In the genomic region with DNA sequence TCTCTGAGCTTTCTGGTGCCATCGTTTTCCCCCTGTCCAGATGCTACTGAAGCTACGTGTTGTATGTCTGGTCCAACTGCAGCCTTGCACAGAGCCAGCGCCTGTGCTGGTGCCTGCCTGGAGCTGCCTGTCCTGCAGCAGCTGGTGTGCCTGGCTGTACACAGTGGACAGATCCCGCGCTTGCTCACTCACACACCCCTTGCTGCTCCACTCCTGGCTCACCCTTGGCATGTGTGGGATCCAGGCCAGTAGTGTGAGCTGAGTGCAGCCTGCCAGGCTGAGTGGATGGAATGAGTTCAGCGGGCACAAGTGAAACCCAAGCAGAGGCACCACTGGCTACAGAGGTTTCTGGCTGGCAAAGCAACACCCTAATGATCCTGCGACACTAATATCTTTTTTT, we compare ENCODE assay signal across 15 cellular contexts. TPM values are rescaled to one million over a fixed set of nuclear protein-coding genes. Genes with fewer than 3 reads are reported as not detected.
DNase-seq lines count a peak whose midpoint lies in the region; ATAC-seq and TF ChIP-seq lines count a peak whose summit lies in the region.
"Had no signal": no experiment of that assay in that cellular context is flagged by ENCODE, and none has a peak within 500 bp of the region (broad histone marks: within the 10 kb centered on the region; RNA-seq: fewer than 3 reads in every experiment).

No MANE protein-coding gene starts in this region.

- H3K4me1 ChIP-seq in lung (ENCODE audit: control insufficient read depth in 2 of 2, insufficient read depth in 2 of 2, low read length in 2 of 2): peaks cover 0 to 8% of the 10 kb centered on the region in 2 donors

- no peaks in the 10 kb centered on the region for H3K27me3 ChIP-seq in lung (ENCODE audit: control insufficient read depth, insufficient read depth)

- 76 to 81% methylated on average over 7 of the region's 7 CpGs for WGBS in lung, 2 donors

- no peak for TF ChIP-seq CTCF in lung (IDR thresholded peaks at IDR 0.05; ENCODE audit: control extremely low read depth, extremely low read depth)

- DNase-seq in NCI-H446 treated with DMSO at 0.1 percent for 48 hours (lab: John Stamatoyannopoulos, UW) (peak; percentile 82), lung (ENCODE audit: low spot score) (peak; percentile 49), substantia nigra (lab: John Stamatoyannopoulos, UW) (peak in 42 of 49 donors; percentile 9 to 80 (median 47)), erythroblast (lab: John Stamatoyannopoulos, UW) (no peak), islet precursor cell (no peak), NCI-H748 (lab: John Stamatoyannopoulos, UW; ENCODE audit: unreplicated experiment) (no peak), NOMO-1 (lab: John Stamatoyannopoulos, UW; ENCODE audit: unreplicated experiment in 2 of 2) (no peak)
- DNase-seq: activated naive CD4-positive, alpha-beta T cell; CD4-positive, CD25-positive, alpha-beta regulatory T cell; GDM1; H7; NCI-H1092; NCI-H524 treated with DMSO at 0.1 percent for 48 hours; stimulated activated CD4-positive, alpha-beta T cell treated with anti-CD3 and anti-CD28 coated beads, Interleukin-1b, Interleukin-23, amount 100 ng/mL, for 48 hours had no signal

- H3K9me3 ChIP-seq in lung (ENCODE audit: control insufficient read depth in 2 of 2, insufficient read depth in 1 of 2, low read length in 1 of 2): peaks cover 0 to 9% of the 10 kb centered on the region in 2 donors

- H3K36me3 ChIP-seq in lung (ENCODE audit: control insufficient read depth in 2 of 2, insufficient read depth in 2 of 2, low read length in 2 of 2): peaks cover 0 to 6% of the 10 kb centered on the region in 2 donors

- peak; percentile 92 for ATAC-seq in esophagus mucosa
- no peak for ATAC-seq in lung (ENCODE audit: insufficient read depth, low FRiP score)

- no peak overlapping the region for H3K4me3 ChIP-seq in lung

- TF ChIP-seq POLR2A in erythroblast (IDR thresholded peaks at IDR 0.05; ENCODE audit: low read length): no peak

- H3K27ac ChIP-seq in lung (ENCODE audit: low read depth in 1 of 2, low read length in 1 of 2) (no peak overlapping the region), substantia nigra (ENCODE audit: low read depth, low read length, poor library complexity, severe bottlenecking) (peak overlapping the region; percentile 57)

RNA-seq across cellular contexts. Expression of a gene that starts 40.4 kb away (rescaled TPM):
- 20.4 TPM for total RNA-seq in esophagus mucosa
- 10 to 100 TPM; 21.4 to 88.6 TPM for total RNA-seq in lung
- polyA plus RNA-seq in lung: 1 to 10 TPM; 2.6 to 3.0 TPM

Comparison
In these comparisons a context has a peak if more than half of its experiments do, and no peak if none do; other contexts are left out.
1. DNase-seq: peak in NCI-H446 treated with DMSO at 0.1 percent for 48 hours (single experiment), lung (single experiment) and substantia nigra (42 of 49); none in erythroblast (0 of 2), islet precursor cell (single experiment), NCI-H748 (single experiment) and NOMO-1 (0 of 2).